8 cellular contexts compared by ENCODE assay signal in genomic region chr1:241639040-241639652, GRCh38. TPM values are rescaled to one million over a fixed set of nuclear protein-coding genes. Genes with fewer than 3 reads are reported as not detected.
DNase-seq lines count a peak whose midpoint lies in the region; ATAC-seq, FAIRE-seq and TF ChIP-seq lines count a peak whose summit lies in the region.

No MANE protein-coding gene starts in this region.

- no peak for TF ChIP-seq POLR2A in H1 (IDR thresholded peaks at IDR 0.05; ENCODE audit: control extremely low read depth in 1 of 2, low read depth in 2 of 2, low read length in 2 of 2)

- H4K91ac ChIP-seq in H1 (replicated peaks; ENCODE audit: insufficient read length, low read length): peak overlapping the region; percentile 48

- no peak for FAIRE-seq in H1 (lab: Jason Lieb, UNC)

- H4K5ac ChIP-seq in H1 (ENCODE audit: insufficient read length, low read depth, low read length): no peak overlapping the region

- peak overlapping the region; percentile 95; the same call in 1 of the 2 replicates for H2BK5ac ChIP-seq in H1 (ENCODE audit: low read depth, low read length)

- H2BK20ac ChIP-seq in H1 (ENCODE audit: low read length): no peak overlapping the region

- POLR2A ChIA-PET in H1 (lab: Charles Lee; ENCODE audit: partially characterized antibody): no interaction called here

- peak overlapping the region; percentile 71 to 76 for H3K4me2 ChIP-seq in H1 (ENCODE audit: insufficient read depth in 1 of 2, low read depth in 2 of 2, low read length in 2 of 2)
- H3K4me2 ChIP-seq in neural cell (ENCODE audit: low read length): peak overlapping the region; percentile 81

- H3K9me3 ChIP-seq in H1 (ENCODE audit: insufficient read depth in 2 of 2, low read depth in 1 of 2, low read length in 1 of 2) (peaks cover 0 to 6% of the 10 kb centered on the region in 2 experiments; a peak in 1 of 4 replicates), neural cell (ENCODE audit: low read length) (no peaks in the 10 kb centered on the region)

- no peaks in the 10 kb centered on the region for H3F3A ChIP-seq in neural cell (ENCODE audit: insufficient read depth, low read length, poor library complexity, severe bottlenecking)

- no peaks in the 10 kb centered on the region; a peak in 1 of 7 replicates for H3K27me3 ChIP-seq in H1 (replicated peaks in 1 of 4; ENCODE audit: control insufficient read depth in 3 of 4, extremely low read depth in 1 of 4, insufficient read depth in 3 of 4, low read length in 3 of 4)
- no peaks in the 10 kb centered on the region for H3K27me3 ChIP-seq in neural cell (ENCODE audit: insufficient read depth, low read depth, low read length)

- H2BK120ac ChIP-seq in H1 (replicated peaks; ENCODE audit: low read depth, low read length): no peak overlapping the region

- H3K27ac ChIP-seq in H1 (ENCODE audit: low read depth, low read length): 0 out of 2 replicates have a peak overlapping the region, but pooled peaks have one; percentile 51
- H3K27ac ChIP-seq in neural cell (ENCODE audit: low read length): no peak overlapping the region

- H2AFZ ChIP-seq in H1 (ENCODE audit: low read length): 0 out of 2 replicates have a peak overlapping the region, but pooled peaks have one; percentile 27
- H2AFZ ChIP-seq in neural cell (ENCODE audit: low read depth, low read length): peak overlapping the region; percentile 22

- no peak overlapping the region for H3K18ac ChIP-seq in H1 (ENCODE audit: extremely low read depth, low read length)

- WGBS in H1 (ENCODE audit: extremely low coverage in 1 of 2, insufficient coverage in 1 of 2, insufficient read length in 1 of 2, insufficient replicate concordance in 2 of 2, low coverage in 1 of 2, low lambda C conversion rate in 2 of 2, missing lambda C conversion rate in 1 of 2), 2 experiments: 6% methylated on average over 10 of the region's 10 CpGs; no CpG with 5 or more reads in 1 of the 2 experiments

- peaks cover 0 to 21% (median 8%) of the 10 kb centered on the region in 4 experiments; a peak in 6 of 8 replicates for H3K36me3 ChIP-seq in H1 (ENCODE audit: control insufficient read depth in 2 of 4, insufficient read depth in 4 of 4, low read length in 3 of 4)
- H3K36me3 ChIP-seq in neural cell (ENCODE audit: insufficient read depth, low read length): peaks cover 12% of the 10 kb centered on the region

- peaks cover 6% of the 10 kb centered on the region for H3K9me3 Mint-ChIP-seq in stimulated activated naive CD8-positive, alpha-beta T cell treated with anti-CD3 and anti-CD28 coated beads, Interleukin-15, Interleukin-2, amounts not matched to agents 100 ng/mL and 50 ng/mL, for 24 hours

- H3K4me3 Mint-ChIP-seq in stimulated activated naive CD8-positive, alpha-beta T cell treated with anti-CD3 and anti-CD28 coated beads, Interleukin-15, Interleukin-2, amounts not matched to agents 100 ng/mL and 50 ng/mL, for 24 hours: peak overlapping the region; percentile 87

- no peaks in the 10 kb centered on the region for H3K27me3 Mint-ChIP-seq in stimulated activated naive CD8-positive, alpha-beta T cell treated with anti-CD3 and anti-CD28 coated beads, Interleukin-15, Interleukin-2, amounts not matched to agents 100 ng/mL and 50 ng/mL, for 24 hours

- CTCF ChIA-PET in H1 (lab: Charles Lee; ENCODE audit: partially characterized antibody): interaction anchor here (1.2 kb wide), 1 partner anchor 12 kb away, joined by 3 read pairs; no protein-coding TSS in a partner anchor

- no peak for DNase-seq in stimulated activated naive CD8-positive, alpha-beta T cell treated with anti-CD3 and anti-CD28 coated beads, Interleukin-15, Interleukin-2, amounts not matched to agents 100 U/mL and 50 U/mL, for 24 hours
- DNase-seq in OCI-M1 (lab: John Stamatoyannopoulos, UW) (peak; percentile 70), H1 (ENCODE audit: low read depth in 1 of 2, low spot score in 2 of 2) (no peak), NCI-H345 treated with DMSO at 0.1 percent for 48 hours (lab: John Stamatoyannopoulos, UW; ENCODE audit: unreplicated experiment) (no peak)
- no peak for DNase-seq in effector CD4-positive, alpha-beta T cell

- H3K4me3 ChIP-seq in H1 (ENCODE audit: extremely low read depth in 1 of 4, insufficient read depth in 2 of 4, low read depth in 3 of 4, low read length in 4 of 4): peak overlapping the region; percentile 70 to 100 (median 98)
- H3K4me3 ChIP-seq in neural cell (ENCODE audit: low read length): peak overlapping the region; percentile 84

- no peak overlapping the region for H2AK5ac ChIP-seq in H1 (ENCODE audit: low read depth, low read length)

- H3K27ac Mint-ChIP-seq in stimulated activated naive CD8-positive, alpha-beta T cell treated with anti-CD3 and anti-CD28 coated beads, Interleukin-15, Interleukin-2, amounts not matched to agents 100 ng/mL and 50 ng/mL, for 24 hours: peak overlapping the region; percentile 65

- peaks cover 54% of the 10 kb centered on the region for H3K4me1 Mint-ChIP-seq in stimulated activated naive CD8-positive, alpha-beta T cell treated with anti-CD3 and anti-CD28 coated beads, Interleukin-15, Interleukin-2, amounts not matched to agents 100 ng/mL and 50 ng/mL, for 24 hours (ENCODE audit: low read depth)

- peaks cover 3% of the 10 kb centered on the region; the same call in 1 of the 2 replicates for H3K79me1 ChIP-seq in H1 (ENCODE audit: low read depth, low read length)

- H3K4me1 ChIP-seq in H1 (replicated peaks in 1 of 4; ENCODE audit: control insufficient read depth in 3 of 4, insufficient read depth in 4 of 4, low read length in 3 of 4): peaks cover 0 to 7% (median 3%) of the 10 kb centered on the region in 4 experiments; a peak in 5 of 7 replicates

- no peak overlapping the region for H3K23ac ChIP-seq in H1 (ENCODE audit: insufficient read length)

- no peaks in the 10 kb centered on the region for H3K9me2 ChIP-seq in neural cell (ENCODE audit: insufficient read depth, low read length)

- H3K4ac ChIP-seq in H1 (replicated peaks; ENCODE audit: insufficient read length, low read depth, low read length): no peak overlapping the region

- TF ChIP-seq CTCF in H1 (IDR thresholded peaks at IDR 0.05; ENCODE audit: control extremely low read depth in 1 of 3, insufficient read depth in 1 of 3, low read depth in 1 of 3, low read length in 3 of 3) (no peak), neural cell (IDR thresholded peaks at IDR 0.05; ENCODE audit: poor library complexity, severe bottlenecking) (no peak)

- H4K8ac ChIP-seq in H1 (ENCODE audit: extremely low read depth, insufficient read depth, low read length): no peak overlapping the region

- no peak for ATAC-seq in stimulated activated naive CD8-positive, alpha-beta T cell treated with anti-CD3 and anti-CD28 coated beads, Interleukin-15, Interleukin-2, amounts not matched to agents 100 U/mL and 50 U/mL, for 24 hours
- ATAC-seq in HG03565 (IDR thresholded peaks at IDR 0.05; ENCODE audit: unreplicated experiment): no peak

- peaks cover 30% of the 10 kb centered on the region for H3K36me3 Mint-ChIP-seq in stimulated activated naive CD8-positive, alpha-beta T cell treated with anti-CD3 and anti-CD28 coated beads, Interleukin-15, Interleukin-2, amounts not matched to agents 100 ng/mL and 50 ng/mL, for 24 hours (ENCODE audit: low read depth)

- H3K56ac ChIP-seq in H1 (replicated peaks; ENCODE audit: insufficient read length, low read depth, low read length): peak overlapping the region; percentile 88

- TF ChIP-seq EP300 in H1 (IDR thresholded peaks at IDR 0.05; ENCODE audit: borderline replicate concordance in 1 of 2, low read depth in 2 of 2, low read length in 2 of 2): no peak
- TF ChIP-seq EP300 in neural cell (conservative IDR thresholded peaks at IDR 0.05; ENCODE audit: poor library complexity, severe bottlenecking): no peak

- H3K23me2 ChIP-seq in H1 (ENCODE audit: low read depth, low read length): peaks cover 4% of the 10 kb centered on the region; the same call in 1 of the 2 replicates

- no peak overlapping the region for H2BK15ac ChIP-seq in H1 (ENCODE audit: low read length)

- H3K14ac ChIP-seq in H1 (ENCODE audit: insufficient read length): no peak overlapping the region

- H3K79me2 ChIP-seq in H1 (ENCODE audit: control insufficient read depth in 1 of 2, insufficient read depth in 2 of 2, low read length in 2 of 2) (peaks cover 3 to 56% of the 10 kb centered on the region in 2 experiments; a peak in 3 of 4 replicates), neural cell (replicated peaks; ENCODE audit: insufficient read depth, low read length) (peaks cover 18% of the 10 kb centered on the region)

- no peak overlapping the region for H2BK12ac ChIP-seq in H1 (ENCODE audit: low read depth, low read length)

- TF ChIP-seq RAD21 in H1 (IDR thresholded peaks at IDR 0.05 in 1 of 2, conservative IDR thresholded peaks at IDR 0.05 in 1 of 2; ENCODE audit: low read depth in 2 of 2, low read length in 2 of 2) (no peak), neural cell (conservative IDR thresholded peaks at IDR 0.05) (no peak)

- H3K9ac ChIP-seq in H1 (replicated peaks in 1 of 4; ENCODE audit: extremely low read depth in 1 of 4, low read depth in 3 of 4, low read length in 3 of 4): peak overlapping the region in 3 of 4 experiments; percentile 46 to 83 (median 65); a peak in 6 of 7 replicates
- peak overlapping the region; percentile 69 for H3K9ac ChIP-seq in neural cell (ENCODE audit: low read length)

- H4K20me1 ChIP-seq in H1 (replicated peaks in 1 of 2; ENCODE audit: control insufficient read depth in 1 of 2, insufficient read depth in 2 of 2, low read length in 2 of 2) (peaks cover 0 to 10% of the 10 kb centered on the region in 2 experiments), neural cell (ENCODE audit: insufficient read depth) (no peaks in the 10 kb centered on the region)

RNA-seq across cellular contexts. Expression of gene CHML, which starts 1.0 kb away (rescaled TPM):
- total RNA-seq in H1 (2021; fragmentation: NEBNext Ultra II Directional; extraction: Animal tissue kit (Norgen Biotek cat#: 25700)): 72.5 and 82.4 TPM in 2 replicates
- 11.5 and 15.0 TPM in 2 replicates for polyA plus RNA-seq in H1 (2011; rRNA removed)
- 10.9 TPM for polyA plus RNA-seq in H1 (2011; cell fraction: cytosol; rRNA removed)
- 68.9 TPM for polyA plus RNA-seq in H1 (2011; cell fraction: nucleus; rRNA removed)
- 14.4 to 30.4 TPM (median 22.6 TPM) in 4 replicates for polyA plus RNA-seq in H1 (2012, experiment 1 of 2)
- 0.97 TPM for polyA plus RNA-seq in H1 (2012, experiment 2 of 2)
- 43.6 TPM for polyA plus RNA-seq in H1 (2013, experiment 1 of 2)
- polyA plus RNA-seq in H1 (2013, experiment 2 of 2): 38.3 TPM
- polyA minus RNA-seq in H1 (2011; rRNA and poly(A)+ RNA removed): 118 and 166 TPM in 2 replicates
- polyA minus RNA-seq in H1 (2011; cell fraction: cytosol; rRNA and poly(A)+ RNA removed): 25.5 TPM
- 181 TPM for polyA minus RNA-seq in H1 (2011; cell fraction: nucleus; rRNA and poly(A)+ RNA removed)
- polyA plus RNA-seq in neural cell: 17.3 and 18.5 TPM in 2 replicates
- 43.1 and 47.9 TPM in 2 replicates for polyA minus RNA-seq in neural cell

RNA-seq across cellular contexts. Expression of gene OPN3, which starts 1.0 kb away (rescaled TPM):
- total RNA-seq in H1 (2021; fragmentation: NEBNext Ultra II Directional; extraction: Animal tissue kit (Norgen Biotek cat#: 25700)): 18.1 and 19.4 TPM in 2 replicates
- polyA plus RNA-seq in H1 (2011; rRNA removed) (8.0 and 8.8 TPM in 2 replicates), neural cell (0.54 and 2.7 TPM in 2 replicates)
- 12.7 TPM for polyA plus RNA-seq in H1 (2011; cell fraction: cytosol; rRNA removed)
- polyA plus RNA-seq in H1 (2011; cell fraction: nucleus; rRNA removed): 11.3 TPM
- polyA plus RNA-seq in H1 (2012, experiment 1 of 2): 10.0 to 15.4 TPM (median 10.9 TPM) in 4 replicates
- polyA plus RNA-seq in H1 (2012, experiment 2 of 2): 4.8 TPM
- polyA plus RNA-seq in H1 (2013, experiment 1 of 2): 14.6 TPM
- 16.1 TPM for polyA plus RNA-seq in H1 (2013, experiment 2 of 2)
- 14.6 and 16.9 TPM in 2 replicates for polyA minus RNA-seq in H1 (2011; rRNA and poly(A)+ RNA removed)
- polyA minus RNA-seq in H1 (2011; cell fraction: cytosol; rRNA and poly(A)+ RNA removed): 18.4 TPM
- polyA minus RNA-seq in H1 (2011; cell fraction: nucleus; rRNA and poly(A)+ RNA removed): 18.9 TPM
- polyA minus RNA-seq in neural cell: 2.0 and 3.4 TPM in 2 replicates

RNA-seq across cellular contexts. Expression of gene WDR64, which starts 12.9 kb away (rescaled TPM):
- total RNA-seq in H1 (2021; fragmentation: NEBNext Ultra II Directional; extraction: Animal tissue kit (Norgen Biotek cat#: 25700)): not detected in 2 replicates
- polyA plus RNA-seq in H1 (2011; rRNA removed): 0.02 TPM in 1 of 2 replicates, not detected in the other
- not detected for polyA plus RNA-seq in H1 (2011; cell fraction: cytosol; rRNA removed)
- polyA plus RNA-seq in H1 (2011; cell fraction: nucleus; rRNA removed): not detected
- polyA plus RNA-seq in H1 (2012, experiment 1 of 2): not detected in 4 replicates
- not detected for polyA plus RNA-seq in H1 (2012, experiment 2 of 2)
- polyA plus RNA-seq in H1 (2013, experiment 1 of 2): not detected
- polyA plus RNA-seq in H1 (2013, experiment 2 of 2): not detected
- polyA minus RNA-seq in H1 (2011; rRNA and poly(A)+ RNA removed): not detected in 2 replicates
- polyA minus RNA-seq in H1 (2011; cell fraction: cytosol; rRNA and poly(A)+ RNA removed): not detected
- not detected for polyA minus RNA-seq in H1 (2011; cell fraction: nucleus; rRNA and poly(A)+ RNA removed)
- 0.21 TPM in 1 of 2 replicates, not detected in the other for polyA plus RNA-seq in neural cell
- polyA minus RNA-seq in neural cell: not detected in 2 replicates
